Comparison of ENCODE assay signal across 13 cellular contexts in genomic region chr4:15153662-15154061, GRCh38.
DNase-seq lines count a peak whose midpoint lies in the region; ATAC-seq and TF ChIP-seq lines count a peak whose summit lies in the region.
"Had no signal": no experiment of that assay in that cellular context is flagged by ENCODE, and none has a peak within 500 bp of the region (broad histone marks: within the 10 kb centered on the region; RNA-seq: fewer than 3 reads in every experiment).

No MANE protein-coding gene starts in this region.

- no peaks in the 10 kb centered on the region for H3K36me3 ChIP-seq in osteoblast (ENCODE audit: insufficient read depth, low read length)
- H3K36me3 ChIP-seq: HAP-1 had no signal

- ATAC-seq in HG03280 (IDR thresholded peaks at IDR 0.05; ENCODE audit: unreplicated experiment) = no peak

- no peaks in the 10 kb centered on the region for H4K20me1 ChIP-seq in osteoblast (ENCODE audit: insufficient read depth, low read length)

- H2AFZ ChIP-seq in osteoblast (ENCODE audit: low read length) = peak overlapping the region; percentile 74

- no peaks in the 10 kb centered on the region for H3K27me3 ChIP-seq in osteoblast (ENCODE audit: insufficient read depth, low read length)

- DNase-seq in OCI-M1 (lab: John Stamatoyannopoulos, UW) (peak; percentile 80), amniotic epithelial cell (ENCODE audit: low read depth) (peak; percentile 77), choroid plexus epithelial cell (ENCODE audit: low read depth) (peak; percentile 48), osteoblast (ENCODE audit: insufficient read length, low spot score, missing footprints) (no peak)
- no peak for DNase-seq in stimulated activated CD4-positive, alpha-beta T cell treated with anti-CD3 and anti-CD28 coated beads, Interleukin-2, amount 100 ng/mL, for 48 hours
- no peak for DNase-seq in activated naive CD4-positive, alpha-beta T cell treated with Interleukin-2 at 50 U/mL for 16 hours
- DNase-seq: ACHN; C1 segment of cervical spinal cord; Calu3; CD4-positive, alpha-beta T cell; DMS 273 treated with DMSO at 0.1 percent for 48 hours had no signal

- no peak overlapping the region for H3K4me2 ChIP-seq in osteoblast (ENCODE audit: insufficient read depth, low read length)

- no peak overlapping the region for H3K4me3 ChIP-seq in choroid plexus epithelial cell (ENCODE audit: low read depth, low read length)
- H3K4me3 ChIP-seq in osteoblast (ENCODE audit: insufficient read depth, low read length) = no peak overlapping the region
- H3K4me3 ChIP-seq: HAP-1 had no signal

- no peak for TF ChIP-seq CTCF in choroid plexus epithelial cell (conservative IDR thresholded peaks at IDR 0.05; ENCODE audit: low read depth, low read length)
- TF ChIP-seq CTCF in osteoblast (IDR thresholded peaks at IDR 0.05; ENCODE audit: extremely low read depth, low read depth, low read length) = no peak

- H3K27ac ChIP-seq in osteoblast (ENCODE audit: low read depth, low read length) = no peak overlapping the region

- H3K9me3 ChIP-seq in osteoblast (ENCODE audit: low read depth, low read length) = no peaks in the 10 kb centered on the region
- H3K9me3 ChIP-seq: HAP-1 had no signal

- H3K4me1 ChIP-seq in osteoblast (ENCODE audit: insufficient read depth, low read length) = peaks cover 24% of the 10 kb centered on the region

- no peaks in the 10 kb centered on the region for H3K79me2 ChIP-seq in osteoblast (ENCODE audit: insufficient read depth, low read length)

Comparison
In these comparisons a context has a peak if more than half of its experiments do, and no peak if none do; other contexts are left out.
1. DNase-seq: peak in OCI-M1 (single experiment), amniotic epithelial cell (single experiment) and choroid plexus epithelial cell (single experiment); none in osteoblast (single experiment), stimulated activated CD4-positive, alpha-beta T cell treated with anti-CD3 and anti-CD28 coated beads, Interleukin-2, amount 100 ng/mL, for 48 hours (0 of 2) and activated naive CD4-positive, alpha-beta T cell treated with Interleukin-2 at 50 U/mL for 16 hours (single experiment).